In the genomic region with DNA sequence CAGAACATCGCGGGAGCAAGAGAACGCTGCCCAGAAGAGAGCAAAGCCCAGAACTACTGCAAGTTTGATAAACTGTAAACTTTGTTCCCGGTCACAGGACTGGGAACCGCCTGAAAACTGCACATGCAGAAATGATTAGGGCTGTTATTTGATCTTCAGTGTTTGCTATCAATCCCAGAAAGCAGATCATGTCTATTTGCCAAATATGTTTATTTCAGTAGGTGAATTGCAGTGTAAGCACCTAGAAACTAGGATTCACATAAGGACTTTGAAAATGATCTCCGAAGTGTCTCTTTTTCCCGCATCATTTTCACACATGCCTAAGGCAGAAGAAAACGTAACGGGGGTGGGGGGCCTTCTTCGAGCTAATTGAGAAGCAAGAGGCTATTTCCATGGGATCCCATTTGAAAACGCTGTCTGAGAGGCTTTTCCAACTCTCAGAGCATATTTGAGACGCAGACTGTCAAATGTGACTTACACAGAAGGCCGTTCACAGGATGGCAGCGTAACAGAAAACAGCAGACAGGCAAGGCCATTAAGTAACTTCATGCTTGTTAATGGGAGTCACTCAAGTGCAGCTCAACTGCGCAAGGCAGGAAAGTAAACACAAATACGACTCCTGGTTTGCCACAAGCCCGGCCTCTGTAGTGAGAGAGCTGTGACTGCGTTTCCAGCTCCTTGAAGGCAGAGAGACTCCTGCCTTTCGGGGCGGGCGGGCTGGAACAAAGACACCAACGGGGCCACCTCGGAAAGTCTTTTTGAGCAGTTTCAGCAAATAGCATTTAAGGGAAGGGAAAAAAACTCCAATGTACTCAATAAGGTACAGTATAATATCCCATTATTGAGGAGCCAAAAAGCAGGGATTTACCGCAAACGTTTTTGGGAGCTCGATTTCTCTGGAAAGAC, we compare ENCODE assay signal across 8 cellular contexts.
A peak's percentile ranks its signal among the peaks of the same experiment; 100 is the strongest.
DNase-seq lines count a peak whose midpoint lies in the region; ATAC-seq and TF ChIP-seq lines count a peak whose summit lies in the region.

No MANE protein-coding gene starts in this region.

- TF ChIP-seq CTCF in C4-2B (conservative IDR thresholded peaks at IDR 0.05) (no peak), heart right ventricle (IDR thresholded peaks at IDR 0.05) (no peak), GM13977 (IDR thresholded peaks at IDR 0.05; ENCODE audit: extremely low read depth, insufficient read depth, missing control alignments) (no peak)

- H3K4me1 ChIP-seq in heart right ventricle, result peaks cover 6 to 69% (median 47%) of the 10 kb centered on the region in 9 donors

- no peaks in the 10 kb centered on the region for H3K9me3 ChIP-seq in heart right ventricle

- H3K4me3 ChIP-seq in heart right ventricle, result peak overlapping the region in 6 of 10 donors; percentile 3 to 43 (median 24)

- intact Hi-C loops in heart right ventricle (cut with DNase I), result loop anchor here in 4 of 10 donors (5.0 to 10.0 kb wide), 6 partner anchors 89 to 163 kb away; no protein-coding TSS in a partner anchor

- WGBS in heart right ventricle, 2 donors, result 18 to 25% methylated on average over 26 of the region's 26 CpGs

- in situ Hi-C loops in KBM-7 (cut with MboI; ENCODE audit: low pct_unique_long_range_greater_than_20kb, low sequenced_read_pairs) (no loop called here), GM13977 (cut with MboI; ENCODE audit: low pct_unique_long_range_greater_than_20kb, low sequenced_read_pairs, unreplicated experiment) (loop anchor here (10.0 to 25.0 kb wide), 2 partner anchors 83 to 174 kb away; no protein-coding TSS in a partner anchor)

- ATAC-seq in heart right ventricle, result peak; percentile 74 to 92 (median 87)

- no peaks in the 10 kb centered on the region for H3K27me3 ChIP-seq in heart right ventricle

- DNase-seq in KBM-7 (peak; percentile 67), UCSD-AML1 (lab: John Stamatoyannopoulos, UW; ENCODE audit: unreplicated experiment) (peak; percentile 25), heart right ventricle (peak; percentile 53 to 59), retina (peak; percentile 74), GM13977 (ENCODE audit: low spot score) (no peak), middle frontal gyrus (ENCODE audit: extremely low spot score, low spot score) (no peak)
- no peak for DNase-seq in stimulated activated naive CD4-positive, alpha-beta T cell (lab: John Stamatoyannopoulos, UW)

- H3K36me3 ChIP-seq in heart right ventricle, result no peaks in the 10 kb centered on the region

- H3K27ac ChIP-seq in C4-2B (peak overlapping the region; percentile 76), heart right ventricle (peak overlapping the region; percentile 53 to 86 (median 79))

Comparison
In these comparisons a context has a peak if more than half of its experiments do, and no peak if none do; other contexts are left out.
1. DNase-seq: peak in KBM-7 (single experiment), UCSD-AML1 (single experiment), heart right ventricle (2 of 2) and retina (single experiment); none in GM13977 (single experiment), stimulated activated naive CD4-positive, alpha-beta T cell (0 of 6) and middle frontal gyrus (single experiment).